Comparison of ENCODE assay signal across 16 cellular contexts in the genomic region with DNA sequence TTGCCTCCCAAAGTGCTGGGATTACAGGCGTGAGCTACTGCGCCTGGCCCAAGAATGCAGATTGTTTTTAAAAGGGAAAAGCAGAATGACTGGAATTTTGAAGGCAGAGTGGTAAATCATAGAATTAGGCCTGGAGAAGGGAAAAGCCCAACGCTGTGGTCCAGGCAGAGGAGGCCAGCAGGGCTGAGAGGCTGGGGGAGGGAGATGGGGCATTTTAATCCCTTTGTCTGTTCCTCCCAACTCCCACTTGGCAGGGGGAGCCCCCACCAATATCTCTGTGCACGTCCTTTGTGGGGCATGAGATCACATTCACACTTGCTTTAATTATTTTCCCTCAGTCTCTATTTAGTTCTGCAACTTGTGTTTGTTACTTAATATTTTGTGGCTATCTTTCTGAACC. TPM values are rescaled to one million over a fixed set of nuclear protein-coding genes. Genes with fewer than 3 reads are reported as not detected.
A peak's percentile ranks its signal among the peaks of the same experiment; 100 is the strongest.
DNase-seq lines count a peak whose midpoint lies in the region; TF ChIP-seq lines count a peak whose summit lies in the region.
"Had no signal": no experiment of that assay in that cellular context is flagged by ENCODE, and none has a peak within 500 bp of the region (broad histone marks: within the 10 kb centered on the region; RNA-seq: fewer than 3 reads in every experiment).

No MANE protein-coding gene starts in this region.

- no peak for DNase-seq in activated naive CD4-positive, alpha-beta T cell treated with anti-CD3 and anti-CD28 coated beads, Interleukin-2, amount 10 ng/mL, durations not matched to agents 7 days and 5 days
- DNase-seq in activated naive CD4-positive, alpha-beta T cell treated with anti-CD3 and anti-CD28 coated beads, Interleukin-2, amount 50 U/mL, for 16 hours = no peak
- peak; percentile 37 for DNase-seq in amniotic epithelial cell (ENCODE audit: low read depth)
- DNase-seq in neural progenitor cell (ENCODE audit: low spot score) = no peak
- no peak for DNase-seq in SK-N-DZ (ENCODE audit: low spot score)
- DNase-seq in NCI-H2107 treated with DMSO at 0.1 percent for 48 hours (lab: John Stamatoyannopoulos, UW; ENCODE audit: unreplicated experiment) = no peak
- DNase-seq in NCI-H2081 treated with DMSO at 0.1 percent for 48 hours (lab: John Stamatoyannopoulos, UW) = no peak
- DNase-seq: GDM1, H7, MV-4-11, NCI-H187, NCI-H226, NCI-H524 treated with DMSO at 0.1 percent for 48 hours, PC-9 had no signal

- H3K36me3 ChIP-seq in neural progenitor cell = no peaks in the 10 kb centered on the region

- no peaks in the 10 kb centered on the region for H3K27me3 Mint-ChIP-seq in activated naive CD4-positive, alpha-beta T cell treated with anti-CD3 and anti-CD28 coated beads, Interleukin-2, amount 10 ng/mL, durations not matched to agents 7 days and 5 days
- H3K27me3 Mint-ChIP-seq in neural progenitor cell (ENCODE audit: insufficient read depth, low read depth) = no peaks in the 10 kb centered on the region
- H3K27me3 Mint-ChIP-seq: B cell had no signal

- no peaks in the 10 kb centered on the region for H3K4me1 Mint-ChIP-seq in activated naive CD4-positive, alpha-beta T cell treated with anti-CD3 and anti-CD28 coated beads, Interleukin-2, amount 10 ng/mL, durations not matched to agents 7 days and 5 days
- H3K4me1 Mint-ChIP-seq in neural progenitor cell = peaks cover 4% of the 10 kb centered on the region
- H3K4me1 Mint-ChIP-seq: B cell had no signal

- H3K36me3 Mint-ChIP-seq in activated naive CD4-positive, alpha-beta T cell treated with anti-CD3 and anti-CD28 coated beads, Interleukin-2, amount 10 ng/mL, durations not matched to agents 7 days and 5 days = no peaks in the 10 kb centered on the region
- peaks cover 31% of the 10 kb centered on the region for H3K36me3 Mint-ChIP-seq in neural progenitor cell

- H4K20me1 ChIP-seq in neural progenitor cell (ENCODE audit: low read depth) = no peaks in the 10 kb centered on the region

- no peaks in the 10 kb centered on the region for H3F3A ChIP-seq in neural progenitor cell (ENCODE audit: low read depth)

- H3K27ac ChIP-seq in neural progenitor cell = no peak overlapping the region
- H3K27ac ChIP-seq: KMS-11, PC-9 had no signal

- no peak overlapping the region for H3K4me3 Mint-ChIP-seq in activated naive CD4-positive, alpha-beta T cell treated with anti-CD3 and anti-CD28 coated beads, Interleukin-2, amount 10 ng/mL, durations not matched to agents 7 days and 5 days
- no peak overlapping the region for H3K4me3 Mint-ChIP-seq in neural progenitor cell
- H3K4me3 Mint-ChIP-seq: B cell had no signal

- TF ChIP-seq CTCF in neural progenitor cell (IDR thresholded peaks at IDR 0.05) = no peak

- H3K9ac ChIP-seq in neural progenitor cell = no peak overlapping the region
- H3K9ac ChIP-seq: KMS-11 had no signal

- no peaks in the 10 kb centered on the region for H3K79me2 ChIP-seq in neural progenitor cell (ENCODE audit: low read depth)

- H3K27me3 ChIP-seq in neural progenitor cell = no peaks in the 10 kb centered on the region

- no peak overlapping the region for H3K4me2 ChIP-seq in neural progenitor cell
- H3K4me2 ChIP-seq: KMS-11, PC-9 had no signal

- no peak overlapping the region for H2AFZ ChIP-seq in neural progenitor cell (replicated peaks)
- H2AFZ ChIP-seq: PC-9 had no signal

- H3K9me3 ChIP-seq in neural progenitor cell (ENCODE audit: low read depth) = no peaks in the 10 kb centered on the region

- peak overlapping the region; percentile 0 for H3K27ac Mint-ChIP-seq in activated naive CD4-positive, alpha-beta T cell treated with anti-CD3 and anti-CD28 coated beads, Interleukin-2, amount 10 ng/mL, durations not matched to agents 7 days and 5 days
- H3K27ac Mint-ChIP-seq in neural progenitor cell = peak overlapping the region; percentile 87
- H3K27ac Mint-ChIP-seq: B cell had no signal

- H3K4me3 ChIP-seq in neural progenitor cell = no peak overlapping the region
- H3K4me3 ChIP-seq: PC-9 had no signal

- no peaks in the 10 kb centered on the region for H3K4me1 ChIP-seq in neural progenitor cell

- no peaks in the 10 kb centered on the region for H3K9me3 Mint-ChIP-seq in activated naive CD4-positive, alpha-beta T cell treated with anti-CD3 and anti-CD28 coated beads, Interleukin-2, amount 10 ng/mL, durations not matched to agents 7 days and 5 days
- peaks cover 9% of the 10 kb centered on the region for H3K9me3 Mint-ChIP-seq in neural progenitor cell

- CTCF ChIA-PET in activated naive CD4-positive, alpha-beta T cell treated with anti-CD3 and anti-CD28 coated beads, Interleukin-2, amount 10 ng/mL, durations not matched to agents 7 days and 5 days (lab: Charles Lee) = no interaction called here

RNA-seq across cellular contexts. Expression of gene RANBP3, which starts 54.4 kb away (rescaled TPM):
- 77.8 and 83.5 TPM in 2 replicates for total RNA-seq in neural progenitor cell (ENCODE audit: low replicate concordance)
- polyA plus RNA-seq in SK-N-DZ (2014; cell fraction: cytosol; rRNA removed) = 71.9 and 78.2 TPM in 2 replicates
- polyA plus RNA-seq in SK-N-DZ (2014; cell fraction: nucleus; rRNA removed) = 54.0 and 151 TPM in 2 replicates
